Comparison of ENCODE assay signal across 8 cellular contexts in the genomic region with DNA sequence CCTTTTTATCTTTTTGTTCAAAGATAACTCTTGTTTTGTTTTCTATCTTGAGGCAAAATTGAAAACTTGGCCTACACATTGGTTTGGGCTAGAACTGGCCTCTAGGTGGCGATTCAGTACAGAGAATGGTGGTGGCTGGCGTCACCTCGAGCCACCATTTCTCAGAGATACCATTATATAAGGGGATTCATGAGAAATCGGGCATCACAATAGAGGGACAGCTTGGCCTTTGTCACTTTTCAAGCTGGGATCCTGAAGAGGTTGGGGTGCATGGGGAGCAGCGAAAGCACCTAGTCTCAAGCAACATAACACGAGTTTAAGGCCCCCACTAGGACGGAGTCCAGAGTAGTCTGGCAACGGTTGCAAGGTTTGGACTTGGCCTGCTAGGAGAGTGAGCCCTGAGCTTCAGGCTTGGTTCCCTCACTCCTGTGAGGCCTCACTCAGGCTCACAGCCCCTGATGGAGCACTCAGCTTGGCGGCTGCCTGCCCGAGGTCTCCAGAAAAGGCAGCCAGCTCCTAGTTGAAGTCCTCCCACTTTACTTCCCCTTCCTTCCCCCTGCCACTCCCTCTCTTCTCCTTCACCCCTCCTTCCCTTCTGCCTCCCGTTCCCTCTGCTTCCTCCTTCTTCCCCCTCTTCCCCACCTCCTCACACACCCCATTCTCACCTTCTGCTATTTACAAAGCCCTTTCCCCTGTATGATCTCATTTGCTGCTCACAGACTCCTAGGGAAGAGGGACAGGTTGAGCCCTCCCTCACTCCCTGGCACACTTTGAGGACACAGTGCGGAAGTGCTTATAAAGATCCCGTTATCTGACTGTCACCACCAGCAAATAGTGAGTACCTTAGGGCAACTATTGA.
DNase-seq lines count a peak whose midpoint lies in the region; ATAC-seq and TF ChIP-seq lines count a peak whose summit lies in the region.

No MANE protein-coding gene starts in this region.

- H3K27ac ChIP-seq in OCI-LY1 (ENCODE audit: low read depth, low read length, poor library complexity, severe bottlenecking) = no peak overlapping the region
- H3K27ac ChIP-seq in naive thymus-derived CD4-positive, alpha-beta T cell (ENCODE audit: low read depth, low read length) = no peak overlapping the region

- intact Hi-C loops in naive thymus-derived CD4-positive, alpha-beta T cell (cut with micrococcal nuclease) = loop anchor here (1.0 to 10.0 kb wide), 14 partner anchors 68 to 1971 kb away; a partner anchor contains a TSS

- H3K4me3 Mint-ChIP-seq in naive thymus-derived CD4-positive, alpha-beta T cell = peak overlapping the region in 2 of 10 donors; percentile 21 to 59

- H3K4me3 ChIP-seq in OCI-LY1 (ENCODE audit: low read depth, low read length, poor library complexity, severe bottlenecking) = no peak overlapping the region
- H3K4me3 ChIP-seq in naive thymus-derived CD4-positive, alpha-beta T cell (ENCODE audit: low read length) = no peak overlapping the region

- peaks cover 8 to 25% (median 19%) of the 10 kb centered on the region in 7 donors for H3K4me1 Mint-ChIP-seq in naive thymus-derived CD4-positive, alpha-beta T cell

- no peak overlapping the region for H2AFZ ChIP-seq in OCI-LY1 (ENCODE audit: low read length)

- CTCF ChIA-PET in naive thymus-derived CD4-positive, alpha-beta T cell (lab: Charles Lee) = interaction anchor here (1.2 to 2.1 kb wide), 5 partner anchors 11 to 538 kb away, joined by 3 to 13 read pairs (median 4); no protein-coding TSS in a partner anchor

- H3K79me2 ChIP-seq in OCI-LY1 (ENCODE audit: insufficient read depth, low read length) = no peaks in the 10 kb centered on the region

- H3K27me3 ChIP-seq in OCI-LY1 (ENCODE audit: insufficient read depth, low read length) = no peaks in the 10 kb centered on the region
- no peaks in the 10 kb centered on the region for H3K27me3 ChIP-seq in naive thymus-derived CD4-positive, alpha-beta T cell (ENCODE audit: control insufficient read depth in 2 of 2, insufficient read depth in 2 of 2, low read length in 2 of 2)

- H3K36me3 Mint-ChIP-seq in naive thymus-derived CD4-positive, alpha-beta T cell = no peaks in the 10 kb centered on the region

- no peaks in the 10 kb centered on the region for H4K20me1 ChIP-seq in OCI-LY1 (ENCODE audit: insufficient read depth, low read length)

- peak; percentile 64 for DNase-seq in COLO668 (lab: John Stamatoyannopoulos, UW; ENCODE audit: unreplicated experiment)
- DNase-seq in HT1080 (ENCODE audit: low read depth) = peak; percentile 66
- DNase-seq in activated T-cell treated with anti-CD3 and anti-CD28 coated beads for 4 hours = peak; percentile 32
- peak in 8 of 9 donors; percentile 8 to 62 (median 47) for DNase-seq in naive thymus-derived CD4-positive, alpha-beta T cell
- peak; percentile 90 for DNase-seq in superior temporal gyrus (ENCODE audit: extremely low spot score)

- POLR2A ChIA-PET in naive thymus-derived CD4-positive, alpha-beta T cell (lab: Charles Lee) = no interaction called here

- H3K27me3 Mint-ChIP-seq in naive thymus-derived CD4-positive, alpha-beta T cell = no peaks in the 10 kb centered on the region

- no peaks in the 10 kb centered on the region for H3K9me3 ChIP-seq in OCI-LY1 (ENCODE audit: low read length)
- H3K9me3 ChIP-seq in naive thymus-derived CD4-positive, alpha-beta T cell (ENCODE audit: control insufficient read depth in 2 of 3, low read length in 3 of 3) = no peaks in the 10 kb centered on the region

- peak overlapping the region in 4 of 9 donors; percentile 21 to 49 (median 46) for H3K27ac Mint-ChIP-seq in naive thymus-derived CD4-positive, alpha-beta T cell

- H3K4me2 ChIP-seq in OCI-LY1 (ENCODE audit: low read length) = no peak overlapping the region

- H3K9me3 Mint-ChIP-seq in naive thymus-derived CD4-positive, alpha-beta T cell = no peaks in the 10 kb centered on the region

- ATAC-seq in GM19438 (IDR thresholded peaks at IDR 0.05; ENCODE audit: low read depth, unreplicated experiment) (peak; percentile 79), esophagus mucosa (peak; percentile 82)
- peak; percentile 87 for ATAC-seq in naive thymus-derived CD4-positive, alpha-beta T cell

- no peaks in the 10 kb centered on the region for H3K36me3 ChIP-seq in OCI-LY1 (ENCODE audit: insufficient read depth, low read length)
- H3K36me3 ChIP-seq in naive thymus-derived CD4-positive, alpha-beta T cell (ENCODE audit: control insufficient read depth in 2 of 3, insufficient read depth in 3 of 3, low read length in 3 of 3) = no peaks in the 10 kb centered on the region

- no peaks in the 10 kb centered on the region for H3K4me1 ChIP-seq in OCI-LY1 (ENCODE audit: insufficient read depth, low read length, severe bottlenecking)
- peaks cover 0 to 8% of the 10 kb centered on the region in 2 donors for H3K4me1 ChIP-seq in naive thymus-derived CD4-positive, alpha-beta T cell (ENCODE audit: control insufficient read depth in 2 of 2, insufficient read depth in 2 of 2, low read length in 2 of 2)

- no peaks in the 10 kb centered on the region for H3K9me2 ChIP-seq in OCI-LY1 (ENCODE audit: low read depth, low read length)

- H3F3A ChIP-seq in OCI-LY1 (ENCODE audit: insufficient read depth, low read length) = no peaks in the 10 kb centered on the region

- no peak overlapping the region for H3K9ac ChIP-seq in OCI-LY1 (ENCODE audit: low read length)

- TF ChIP-seq CTCF in OCI-LY1 (IDR thresholded peaks at IDR 0.05; ENCODE audit: low read length) = peak; percentile 94

Comparison
In these comparisons a context has a peak if more than half of its experiments do, and no peak if none do; other contexts are left out.
1. DNase-seq: peak in every context shown above with its lines; median percentile 90 in superior temporal gyrus; 66 in HT1080; 64 in COLO668; 47 in naive thymus-derived CD4-positive, alpha-beta T cell; 32 in activated T-cell treated with anti-CD3 and anti-CD28 coated beads for 4 hours.